In genomic region chr20:62927128-62927705, GRCh38 we compare ENCODE assay signal across 8 cellular contexts. TPM values are rescaled to one million over a fixed set of nuclear protein-coding genes. Genes with fewer than 3 reads are reported as not detected.
DNase-seq lines count a peak whose midpoint lies in the region; ATAC-seq and TF ChIP-seq lines count a peak whose summit lies in the region.

No MANE protein-coding gene starts in this region.

- DNase-seq in AG04449 (ENCODE audit: low read depth, low spot score) = no peak
- no peak for DNase-seq in Jurkat, Clone E6-1 (ENCODE audit: low read depth, low spot score)
- no peak for DNase-seq in chondrocyte (ENCODE audit: low spot score)
- no peak for DNase-seq in naive B cell
- no peak for DNase-seq in Kasumi-1 (lab: John Stamatoyannopoulos, UW)

- POLR2A ChIA-PET in AG04449 (lab: Yijun Ruan, JAX) = interaction anchor here (1.8 kb wide), 1 partner anchor 10 kb away, joined by 6 read pairs; no protein-coding TSS in a partner anchor

- TF ChIP-seq CTCF in AG04449 (IDR thresholded peaks at IDR 0.05; ENCODE audit: insufficient read depth, low read length, missing control alignments) (no peak), chondrocyte (IDR thresholded peaks at IDR 0.05) (no peak)

- no peak for ATAC-seq in naive B cell (ENCODE audit: low read depth in 2 of 2)
- no peak for ATAC-seq in GM21717 (IDR thresholded peaks at IDR 0.05; ENCODE audit: unreplicated experiment)
- no peak for ATAC-seq in GM18519 (IDR thresholded peaks at IDR 0.05; ENCODE audit: low FRiP score, unreplicated experiment)
- no peak for ATAC-seq in HG03095 (IDR thresholded peaks at IDR 0.05; ENCODE audit: unreplicated experiment)

- H3K27ac Mint-ChIP-seq in chondrocyte (ENCODE audit: unreplicated experiment) = peak overlapping the region; percentile 92
- peak overlapping the region in 5 of 6 donors; percentile 78 to 97 (median 94) for H3K27ac Mint-ChIP-seq in naive B cell

- H3K36me3 Mint-ChIP-seq in chondrocyte (ENCODE audit: low read depth) (no peaks in the 10 kb centered on the region), naive B cell (no peaks in the 10 kb centered on the region)

- H3K9me3 Mint-ChIP-seq in chondrocyte (ENCODE audit: low read depth) (no peaks in the 10 kb centered on the region), naive B cell (no peaks in the 10 kb centered on the region)

- H3K4me3 Mint-ChIP-seq in chondrocyte (ENCODE audit: unreplicated experiment) = peak overlapping the region; percentile 91
- peak overlapping the region; percentile 86 to 98 (median 92) for H3K4me3 Mint-ChIP-seq in naive B cell

- H3K4me1 Mint-ChIP-seq in chondrocyte (ENCODE audit: low read depth) (peaks cover 61% of the 10 kb centered on the region), naive B cell (peaks cover 42 to 79% (median 66%) of the 10 kb centered on the region in 3 donors)

- CTCF ChIA-PET in AG04449 (lab: Yijun Ruan, JAX) = interaction anchor here (0.9 to 5.8 kb wide), 11 partner anchors 9 to 119 kb away, joined by 3 to 68 read pairs (median 8); partner anchors contain the start of gene GID8

- H3K27me3 Mint-ChIP-seq in chondrocyte (ENCODE audit: low read depth) = no peaks in the 10 kb centered on the region
- no peaks in the 10 kb centered on the region for H3K27me3 Mint-ChIP-seq in naive B cell

- H3K4me3 ChIP-seq in AG04449 (ENCODE audit: low read depth, low read length) = peak overlapping the region; percentile 88
- peak overlapping the region; percentile 88 for H3K4me3 ChIP-seq in Jurkat, Clone E6-1 (ENCODE audit: low read length)

RNA-seq across cellular contexts. Expression of gene DIDO1, which starts 0.9 kb away (rescaled TPM):
- polyA plus RNA-seq in Jurkat, Clone E6-1 (2012; ENCODE audit: insufficient read depth, insufficient read length) = 58.1 TPM
- total RNA-seq in chondrocyte = 41.6 to 53.8 TPM (median 42.5 TPM) in 3 replicates
- 10 to 100 TPM; 24.3 to 39.9 (median 28.3) TPM for polyA plus RNA-seq in naive B cell (ENCODE audit: low read depth in 6 of 6)

RNA-seq across cellular contexts. Expression of gene GID8, which starts 10.7 kb away (rescaled TPM):
- polyA plus RNA-seq in Jurkat, Clone E6-1 (2012; ENCODE audit: insufficient read depth, insufficient read length) = 23.3 TPM
- 26.3 to 30.7 TPM (median 29.7 TPM) in 3 replicates for total RNA-seq in chondrocyte
- polyA plus RNA-seq in naive B cell (ENCODE audit: low read depth in 6 of 6) = 10 to 100 TPM; 15.7 to 19.7 (median 17.8) TPM

RNA-seq across cellular contexts. Expression of gene SLC17A9, which starts 25.3 kb away (rescaled TPM):
- polyA plus RNA-seq in Jurkat, Clone E6-1 (2012; ENCODE audit: insufficient read depth, insufficient read length) = 3.1 TPM
- total RNA-seq in chondrocyte = 0.24 to 1.2 TPM (median 0.79 TPM) in 3 replicates
- 1 to 10 TPM; 3.1 to 10.0 (median 5.1) TPM for polyA plus RNA-seq in naive B cell (ENCODE audit: low read depth in 6 of 6)
